Comparison of ENCODE assay signal across 8 cellular contexts in the genomic region with DNA sequence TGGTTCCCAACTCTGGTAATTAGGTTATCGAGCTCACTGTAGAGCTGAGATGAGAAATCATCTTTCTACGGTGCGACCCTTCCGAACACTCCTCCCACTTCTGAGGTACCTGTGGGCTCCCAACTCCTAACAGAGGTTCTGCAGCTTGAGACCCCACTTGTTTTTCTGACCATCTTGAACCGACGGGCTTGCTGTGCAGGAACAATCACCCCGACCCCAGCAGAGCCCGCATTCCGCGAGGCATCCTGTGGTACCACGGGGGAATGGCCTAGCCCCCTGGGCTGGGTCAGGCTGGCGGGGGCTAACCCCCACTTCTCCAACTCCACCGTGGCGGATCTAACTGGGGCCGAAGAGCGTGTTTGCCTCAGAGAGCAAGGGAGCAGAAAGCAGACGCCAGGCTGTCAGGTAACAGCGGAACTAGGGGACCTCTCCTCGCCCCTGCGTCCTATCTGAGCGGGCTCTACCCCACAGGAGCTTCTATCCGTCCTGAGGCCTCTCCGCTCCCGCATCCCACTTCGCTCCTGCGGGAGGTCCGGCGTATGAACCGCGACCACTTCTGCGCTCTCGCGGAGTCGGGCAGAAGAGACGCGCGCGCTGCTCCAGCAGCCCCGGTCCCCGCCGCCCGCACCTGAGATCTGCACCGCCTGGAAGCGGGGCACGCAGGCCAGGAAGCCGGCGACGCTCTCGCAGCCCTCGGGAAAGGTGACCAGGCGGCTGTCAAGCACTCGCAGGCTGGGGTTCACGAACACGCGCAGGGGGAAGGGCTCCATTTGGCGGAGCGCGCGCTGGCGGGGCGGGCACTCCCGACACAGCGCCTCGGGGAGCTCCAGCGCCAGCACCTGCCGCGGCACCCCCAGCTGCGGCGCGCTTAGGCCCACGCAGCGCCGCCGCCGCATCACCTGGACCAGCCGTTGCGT. TPM values are rescaled to one million over a fixed set of nuclear protein-coding genes. Genes with fewer than 3 reads are reported as not detected.
DNase-seq lines count a peak whose midpoint lies in the region; ATAC-seq and TF ChIP-seq lines count a peak whose summit lies in the region.

No MANE protein-coding gene starts in this region.

- POLR2A ChIA-PET in A673 (lab: Charles Lee; ENCODE audit: low non-redundant PET): no interaction called here

- no peaks in the 10 kb centered on the region for H3K27me3 Mint-ChIP-seq in endodermal cell (ENCODE audit: insufficient read depth)

- H3K4me3 ChIP-seq in A673 (ENCODE audit: low read depth, low read length, poor library complexity, severe bottlenecking) (peak overlapping the region; percentile 69), endodermal cell (ENCODE audit: low read length) (peak overlapping the region; percentile 88), suprapubic skin (peak overlapping the region; percentile 94)

- H3K4me1 Mint-ChIP-seq in endodermal cell: peaks cover 21% of the 10 kb centered on the region

- CTCF ChIA-PET in A673 (lab: Charles Lee): interaction anchor here (0.6 kb wide), 2 partner anchors 11 to 801 kb away, joined by 3 read pairs; no protein-coding TSS in a partner anchor

- H3K36me3 Mint-ChIP-seq in endodermal cell (ENCODE audit: low read depth): peaks cover 68% of the 10 kb centered on the region

- no peak for TF ChIP-seq POLR2A in suprapubic skin (IDR thresholded peaks at IDR 0.05)

- peaks cover 18% of the 10 kb centered on the region for H3K4me1 ChIP-seq in A673 (ENCODE audit: insufficient read depth, low read length, poor library complexity, severe bottlenecking)
- no peaks in the 10 kb centered on the region for H3K4me1 ChIP-seq in endodermal cell (ENCODE audit: control insufficient read depth, insufficient read depth, low read length)
- peaks cover 28% of the 10 kb centered on the region for H3K4me1 ChIP-seq in suprapubic skin

- TF ChIP-seq CTCF in A673 (conservative IDR thresholded peaks at IDR 0.05; ENCODE audit: low read depth, low read length) (no peak), VCaP (conservative IDR thresholded peaks at IDR 0.05) (no peak), endodermal cell (conservative IDR thresholded peaks at IDR 0.05) (no peak), suprapubic skin (IDR thresholded peaks at IDR 0.05) (no peak)

- no TSS peak for BruUV-seq in A673 (replicated peaks; lab: Mats Ljungman, UMichigan)

- H3K36me3 ChIP-seq in A673 (ENCODE audit: insufficient read depth, low read length, poor library complexity, severe bottlenecking): peaks cover 53% of the 10 kb centered on the region
- peaks cover 75% of the 10 kb centered on the region for H3K36me3 ChIP-seq in endodermal cell (ENCODE audit: control insufficient read depth, insufficient read depth, low read length)
- peaks cover 38% of the 10 kb centered on the region for H3K36me3 ChIP-seq in suprapubic skin

- no peaks in the 10 kb centered on the region for H3K9me3 ChIP-seq in A673 (ENCODE audit: low read depth, low read length, poor library complexity, severe bottlenecking)
- H3K9me3 ChIP-seq in endodermal cell (ENCODE audit: control insufficient read depth, low read length): no peaks in the 10 kb centered on the region
- no peaks in the 10 kb centered on the region for H3K9me3 ChIP-seq in suprapubic skin

- H3K4me3 Mint-ChIP-seq in endodermal cell: peak overlapping the region; percentile 70

- peak overlapping the region; percentile 44 for H3K9ac ChIP-seq in endodermal cell (ENCODE audit: extremely low read depth, low read length, poor library complexity, severe bottlenecking)

- ATAC-seq in GM18909 (IDR thresholded peaks at IDR 0.05; ENCODE audit: poor library complexity, unreplicated experiment) (peak; percentile 44), HG03280 (IDR thresholded peaks at IDR 0.05; ENCODE audit: unreplicated experiment) (peak; percentile 37)

- no peaks in the 10 kb centered on the region for H3K9me3 Mint-ChIP-seq in endodermal cell

- H3K27ac ChIP-seq in A673 (ENCODE audit: low read depth, low read length, poor library complexity, severe bottlenecking) (peak overlapping the region; percentile 91), VCaP (peak overlapping the region; percentile 84), endodermal cell (ENCODE audit: low read depth, low read length) (peak overlapping the region; percentile 64), suprapubic skin (peak overlapping the region; percentile 92)

- intact Hi-C loops in A673 (cut with micrococcal nuclease; ENCODE audit: unreplicated experiment): no loop called here

- no peak for TF ChIP-seq EP300 in suprapubic skin (IDR thresholded peaks at IDR 0.05)

- H3K27ac Mint-ChIP-seq in endodermal cell: peak overlapping the region; percentile 55

- WGBS in endodermal cell (ENCODE audit: insufficient coverage in 1 of 2, insufficient read length in 1 of 2), 2 experiments: 9 to 19% methylated on average over 25 to 77 of the region's 77 CpGs
- 41% methylated on average over 8 of the region's 77 CpGs for WGBS in suprapubic skin

- peak; percentile 40 for DNase-seq in A673 (ENCODE audit: low spot score)
- DNase-seq in endodermal cell: peak; percentile 67
- DNase-seq in myocyte (ENCODE audit: low read depth): peak; percentile 50
- DNase-seq in suprapubic skin (ENCODE audit: low spot score in 2 of 2): no peak
- no peak for DNase-seq in hippocampal formation (lab: John Stamatoyannopoulos, UW)

- H3K27me3 ChIP-seq in A673 (replicated peaks; ENCODE audit: insufficient read depth, low read depth, low read length, poor library complexity): no peaks in the 10 kb centered on the region
- no peaks in the 10 kb centered on the region for H3K27me3 ChIP-seq in endodermal cell (ENCODE audit: control insufficient read depth, insufficient read depth, low read length, poor library complexity, severe bottlenecking)
- H3K27me3 ChIP-seq in suprapubic skin: no peaks in the 10 kb centered on the region

RNA-seq across cellular contexts. Expression of a gene that starts 0.8 kb away (rescaled TPM):
- 24.8 and 32.4 TPM in 2 replicates for total RNA-seq in A673 (2021)
- total RNA-seq in endodermal cell: 10 to 100 TPM; 12.2 to 19.8 TPM
- polyA plus RNA-seq in endodermal cell (2013, experiment 1 of 2): 9.4 TPM
- polyA plus RNA-seq in endodermal cell (2013, experiment 2 of 2): 7.7 TPM
- 34.2 and 53.8 TPM in 2 replicates for total RNA-seq in myocyte
- 14.9 TPM for polyA plus RNA-seq in myocyte (2012)
- 10 to 100 TPM; 12.2 to 25.4 (median 21.2) TPM for total RNA-seq in suprapubic skin

RNA-seq across cellular contexts. Expression of a gene that starts 9.7 kb away (rescaled TPM):
- total RNA-seq in A673 (2021) (47.6 and 52.4 TPM in 2 replicates), endodermal cell (10 to 100 TPM; 45.8 to 49.3 TPM), myocyte (55.0 and 68.6 TPM in 2 replicates), suprapubic skin (10 to 100 TPM; 45.3 to 70.4 (median 57.0) TPM)
- 35.4 TPM for polyA plus RNA-seq in endodermal cell (2013, experiment 1 of 2)
- 30.8 TPM for polyA plus RNA-seq in endodermal cell (2013, experiment 2 of 2)
- 35.4 TPM for polyA plus RNA-seq in myocyte (2012)

RNA-seq across cellular contexts. Expression of a gene that starts 9.9 kb away (rescaled TPM):
- total RNA-seq in A673 (2021): 55.1 and 66.4 TPM in 2 replicates
- 10 to 100 TPM; 30.5 to 36.3 TPM for total RNA-seq in endodermal cell
- 24.0 TPM for polyA plus RNA-seq in endodermal cell (2013, experiment 1 of 2)
- polyA plus RNA-seq in endodermal cell (2013, experiment 2 of 2): 26.0 TPM
- 20.5 and 22.9 TPM in 2 replicates for total RNA-seq in myocyte
- 19.7 TPM for polyA plus RNA-seq in myocyte (2012)
- 10 to 100 TPM in 3 of 4 donors, 1 to 10 TPM in 1; 9.8 to 24.0 (median 19.7) TPM for total RNA-seq in suprapubic skin

RNA-seq across cellular contexts. Expression of a gene that starts 18.5 kb away (rescaled TPM):
- total RNA-seq in A673 (2021) (48.7 and 50.4 TPM in 2 replicates), endodermal cell (10 to 100 TPM; 28.6 to 37.8 TPM), myocyte (32.8 and 33.7 TPM in 2 replicates), suprapubic skin (10 to 100 TPM; 32.5 to 46.6 (median 37.6) TPM)
- polyA plus RNA-seq in endodermal cell (2013, experiment 1 of 2): 34.2 TPM
- polyA plus RNA-seq in endodermal cell (2013, experiment 2 of 2): 33.5 TPM
- 47.4 TPM for polyA plus RNA-seq in myocyte (2012)

RNA-seq across cellular contexts. Expression of a gene that starts 22.0 kb away (rescaled TPM):
- 1.8 TPM in 1 of 2 replicates, not detected in the other for total RNA-seq in A673 (2021)
- total RNA-seq in endodermal cell: under 1 TPM; 0.53 to 0.66 TPM
- not detected for polyA plus RNA-seq in endodermal cell (2013, experiment 1 of 2)
- polyA plus RNA-seq in endodermal cell (2013, experiment 2 of 2): not detected
- 0.36 TPM in 1 of 2 replicates, not detected in the other for total RNA-seq in myocyte
- 0.74 TPM for polyA plus RNA-seq in myocyte (2012)
- 1 to 10 TPM in 1 of 4 donors, under 1 TPM in 1, not detected in 2; 0.98 to 1.5 TPM for total RNA-seq in suprapubic skin

Comparison
In these comparisons a context has a peak if more than half of its experiments do, and no peak if none do; other contexts are left out.
1. DNase-seq: peak in A673 (single experiment), endodermal cell (single experiment) and myocyte (single experiment); none in suprapubic skin (0 of 2) and hippocampal formation (0 of 2).
2. Peak in every context shown above with its lines, with median percentiles within 50 percentile points of each other: H3K27ac ChIP-seq and H3K4me3 ChIP-seq.